Comparison of ENCODE assay signal across 1 cellular context in the genomic region with DNA sequence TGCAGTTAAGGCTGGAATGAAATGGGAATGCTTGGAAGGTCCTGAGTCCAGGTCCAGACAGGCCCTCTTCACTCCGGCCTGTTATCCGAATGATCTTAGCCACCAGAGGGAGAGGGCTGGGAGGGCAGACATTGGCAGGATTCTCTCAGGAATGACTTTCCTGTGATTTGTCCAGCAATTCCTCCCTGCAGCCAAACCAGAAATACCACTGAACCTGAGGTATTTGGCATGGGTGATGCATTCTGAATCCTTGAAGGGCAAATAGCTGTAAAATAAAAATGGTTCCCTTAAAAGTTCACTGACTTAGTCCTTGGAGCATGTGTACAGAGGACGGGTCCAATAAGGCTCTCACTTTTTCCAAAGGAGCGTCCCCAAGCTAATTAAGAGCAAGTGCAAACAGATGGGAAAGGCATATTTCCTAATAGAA.
TF ChIP-seq lines count a peak whose summit lies in the region.

No MANE protein-coding gene starts in this region.

TF ChIP-seq in SK-N-SH, 30 proteins besides CTCF, POLR2A, EP300 and RAD21 (continued from another document):
- TF ChIP-seq, protein P1, sequence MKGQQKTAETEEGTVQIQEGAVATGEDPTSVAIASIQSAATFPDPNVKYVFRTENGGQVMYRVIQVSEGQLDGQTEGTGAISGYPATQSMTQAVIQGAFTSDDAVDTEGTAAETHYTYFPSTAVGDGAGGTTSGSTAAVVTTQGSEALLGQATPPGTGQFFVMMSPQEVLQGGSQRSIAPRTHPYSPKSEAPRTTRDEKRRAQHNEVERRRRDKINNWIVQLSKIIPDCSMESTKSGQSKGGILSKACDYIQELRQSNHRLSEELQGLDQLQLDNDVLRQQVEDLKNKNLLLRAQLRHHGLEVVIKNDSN (IDR thresholded peaks at IDR 0.05; ENCODE audit: borderline replicate concordance, low read depth), result no peak
- TF ChIP-seq, protein P2, sequence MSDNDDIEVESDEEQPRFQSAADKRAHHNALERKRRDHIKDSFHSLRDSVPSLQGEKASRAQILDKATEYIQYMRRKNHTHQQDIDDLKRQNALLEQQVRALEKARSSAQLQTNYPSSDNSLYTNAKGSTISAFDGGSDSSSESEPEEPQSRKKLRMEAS (IDR thresholded peaks at IDR 0.05; ENCODE audit: low read depth), result 0 out of 2 replicates have a peak, but pooled peaks have one; percentile 42
- TF ChIP-seq SIN3A (IDR thresholded peaks at IDR 0.05; ENCODE audit: borderline replicate concordance, low read depth, low read length), result no peak
- TF ChIP-seq FOXJ3 (CRISPR knock-in tag; IDR thresholded peaks at IDR 0.05), result no peak
- peak; percentile 59 for TF ChIP-seq JUND (IDR thresholded peaks at IDR 0.05)
- TF ChIP-seq NRF1 (IDR thresholded peaks at IDR 0.05; ENCODE audit: low read depth, low read length), result no peak
- TF ChIP-seq CHD2 (IDR thresholded peaks at IDR 0.05; ENCODE audit: low read length, partially characterized antibody), result no peak
- TF ChIP-seq YY1 (IDR thresholded peaks at IDR 0.05; ENCODE audit: low read depth), result no peak
- TF ChIP-seq ELF1 (IDR thresholded peaks at IDR 0.05), result no peak
- TF ChIP-seq, protein P3, sequence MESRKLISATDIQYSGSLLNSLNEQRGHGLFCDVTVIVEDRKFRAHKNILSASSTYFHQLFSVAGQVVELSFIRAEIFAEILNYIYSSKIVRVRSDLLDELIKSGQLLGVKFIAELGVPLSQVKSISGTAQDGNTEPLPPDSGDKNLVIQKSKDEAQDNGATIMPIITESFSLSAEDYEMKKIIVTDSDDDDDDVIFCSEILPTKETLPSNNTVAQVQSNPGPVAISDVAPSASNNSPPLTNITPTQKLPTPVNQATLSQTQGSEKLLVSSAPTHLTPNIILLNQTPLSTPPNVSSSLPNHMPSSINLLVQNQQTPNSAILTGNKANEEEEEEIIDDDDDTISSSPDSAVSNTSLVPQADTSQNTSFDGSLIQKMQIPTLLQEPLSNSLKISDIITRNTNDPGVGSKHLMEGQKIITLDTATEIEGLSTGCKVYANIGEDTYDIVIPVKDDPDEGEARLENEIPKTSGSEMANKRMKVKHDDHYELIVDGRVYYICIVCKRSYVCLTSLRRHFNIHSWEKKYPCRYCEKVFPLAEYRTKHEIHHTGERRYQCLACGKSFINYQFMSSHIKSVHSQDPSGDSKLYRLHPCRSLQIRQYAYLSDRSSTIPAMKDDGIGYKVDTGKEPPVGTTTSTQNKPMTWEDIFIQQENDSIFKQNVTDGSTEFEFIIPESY (IDR thresholded peaks at IDR 0.05; ENCODE audit: borderline replicate concordance, low read depth), result peak; percentile 42; the same call in 1 of the 2 replicates
- TF ChIP-seq, protein P4, sequence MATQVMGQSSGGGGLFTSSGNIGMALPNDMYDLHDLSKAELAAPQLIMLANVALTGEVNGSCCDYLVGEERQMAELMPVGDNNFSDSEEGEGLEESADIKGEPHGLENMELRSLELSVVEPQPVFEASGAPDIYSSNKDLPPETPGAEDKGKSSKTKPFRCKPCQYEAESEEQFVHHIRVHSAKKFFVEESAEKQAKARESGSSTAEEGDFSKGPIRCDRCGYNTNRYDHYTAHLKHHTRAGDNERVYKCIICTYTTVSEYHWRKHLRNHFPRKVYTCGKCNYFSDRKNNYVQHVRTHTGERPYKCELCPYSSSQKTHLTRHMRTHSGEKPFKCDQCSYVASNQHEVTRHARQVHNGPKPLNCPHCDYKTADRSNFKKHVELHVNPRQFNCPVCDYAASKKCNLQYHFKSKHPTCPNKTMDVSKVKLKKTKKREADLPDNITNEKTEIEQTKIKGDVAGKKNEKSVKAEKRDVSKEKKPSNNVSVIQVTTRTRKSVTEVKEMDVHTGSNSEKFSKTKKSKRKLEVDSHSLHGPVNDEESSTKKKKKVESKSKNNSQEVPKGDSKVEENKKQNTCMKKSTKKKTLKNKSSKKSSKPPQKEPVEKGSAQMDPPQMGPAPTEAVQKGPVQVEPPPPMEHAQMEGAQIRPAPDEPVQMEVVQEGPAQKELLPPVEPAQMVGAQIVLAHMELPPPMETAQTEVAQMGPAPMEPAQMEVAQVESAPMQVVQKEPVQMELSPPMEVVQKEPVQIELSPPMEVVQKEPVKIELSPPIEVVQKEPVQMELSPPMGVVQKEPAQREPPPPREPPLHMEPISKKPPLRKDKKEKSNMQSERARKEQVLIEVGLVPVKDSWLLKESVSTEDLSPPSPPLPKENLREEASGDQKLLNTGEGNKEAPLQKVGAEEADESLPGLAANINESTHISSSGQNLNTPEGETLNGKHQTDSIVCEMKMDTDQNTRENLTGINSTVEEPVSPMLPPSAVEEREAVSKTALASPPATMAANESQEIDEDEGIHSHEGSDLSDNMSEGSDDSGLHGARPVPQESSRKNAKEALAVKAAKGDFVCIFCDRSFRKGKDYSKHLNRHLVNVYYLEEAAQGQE (IDR thresholded peaks at IDR 0.05; ENCODE audit: low read depth, low read length), result no peak; the same call in 1 of the 2 replicates
- no peak for TF ChIP-seq GABPA (IDR thresholded peaks at IDR 0.05; ENCODE audit: low read depth)
- TF ChIP-seq, protein P5, sequence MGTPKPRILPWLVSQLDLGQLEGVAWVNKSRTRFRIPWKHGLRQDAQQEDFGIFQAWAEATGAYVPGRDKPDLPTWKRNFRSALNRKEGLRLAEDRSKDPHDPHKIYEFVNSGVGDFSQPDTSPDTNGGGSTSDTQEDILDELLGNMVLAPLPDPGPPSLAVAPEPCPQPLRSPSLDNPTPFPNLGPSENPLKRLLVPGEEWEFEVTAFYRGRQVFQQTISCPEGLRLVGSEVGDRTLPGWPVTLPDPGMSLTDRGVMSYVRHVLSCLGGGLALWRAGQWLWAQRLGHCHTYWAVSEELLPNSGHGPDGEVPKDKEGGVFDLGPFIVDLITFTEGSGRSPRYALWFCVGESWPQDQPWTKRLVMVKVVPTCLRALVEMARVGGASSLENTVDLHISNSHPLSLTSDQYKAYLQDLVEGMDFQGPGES (IDR thresholded peaks at IDR 0.05; ENCODE audit: low read depth, low read length), result no peak
- TF ChIP-seq EZH2phosphoT487 (IDR thresholded peaks at IDR 0.05; ENCODE audit: borderline replicate concordance, low read depth), result no peak
- peak; percentile 62; the same call in 1 of the 2 replicates for TF ChIP-seq POLR2AphosphoS5 (IDR thresholded peaks at IDR 0.05; ENCODE audit: low read depth, low read length)
- TF ChIP-seq TAF1 (IDR thresholded peaks at IDR 0.05; ENCODE audit: borderline replicate concordance, low read depth, low read length), result no peak
- TF ChIP-seq, protein P6, sequence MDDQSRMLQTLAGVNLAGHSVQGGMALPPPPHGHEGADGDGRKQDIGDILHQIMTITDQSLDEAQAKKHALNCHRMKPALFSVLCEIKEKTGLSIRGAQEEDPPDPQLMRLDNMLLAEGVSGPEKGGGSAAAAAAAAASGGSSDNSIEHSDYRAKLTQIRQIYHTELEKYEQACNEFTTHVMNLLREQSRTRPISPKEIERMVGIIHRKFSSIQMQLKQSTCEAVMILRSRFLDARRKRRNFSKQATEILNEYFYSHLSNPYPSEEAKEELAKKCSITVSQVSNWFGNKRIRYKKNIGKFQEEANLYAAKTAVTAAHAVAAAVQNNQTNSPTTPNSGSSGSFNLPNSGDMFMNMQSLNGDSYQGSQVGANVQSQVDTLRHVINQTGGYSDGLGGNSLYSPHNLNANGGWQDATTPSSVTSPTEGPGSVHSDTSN (IDR thresholded peaks at IDR 0.05), result peak; percentile 61
- no peak for TF ChIP-seq RFX5 (IDR thresholded peaks at IDR 0.05; ENCODE audit: low read length)
- TF ChIP-seq RXRA (IDR thresholded peaks at IDR 0.05; ENCODE audit: borderline replicate concordance, low read depth), result peak; percentile 18; the same call in 1 of the 2 replicates
- peak; percentile 38; the same call in 1 of the 2 replicates for TF ChIP-seq FOSL2 (IDR thresholded peaks at IDR 0.05; ENCODE audit: borderline replicate concordance, low read depth)
- TF ChIP-seq TEAD4 (IDR thresholded peaks at IDR 0.05; ENCODE audit: borderline replicate concordance, insufficient read depth), result peak; percentile 72; the same call in 1 of the 2 replicates
- TF ChIP-seq RCOR1 (IDR thresholded peaks at IDR 0.05; ENCODE audit: low read length), result no peak
- no peak for TF ChIP-seq SMC3 (IDR thresholded peaks at IDR 0.05; ENCODE audit: low read depth, low read length)
- no peak for TF ChIP-seq MXI1 (IDR thresholded peaks at IDR 0.05; ENCODE audit: low read depth, low read length)
- TF ChIP-seq FOXM1 (IDR thresholded peaks at IDR 0.05; ENCODE audit: low read depth), result 0 out of 2 replicates have a peak, but pooled peaks have one; percentile 46
- TF ChIP-seq GATA2 (CRISPR knock-in tag; IDR thresholded peaks at IDR 0.05), result no peak
- TF ChIP-seq TCF12 (IDR thresholded peaks at IDR 0.05), result peak; percentile 67
- TF ChIP-seq NFIC (IDR thresholded peaks at IDR 0.05; ENCODE audit: borderline replicate concordance), result peak; percentile 93
- TF ChIP-seq, protein P7, sequence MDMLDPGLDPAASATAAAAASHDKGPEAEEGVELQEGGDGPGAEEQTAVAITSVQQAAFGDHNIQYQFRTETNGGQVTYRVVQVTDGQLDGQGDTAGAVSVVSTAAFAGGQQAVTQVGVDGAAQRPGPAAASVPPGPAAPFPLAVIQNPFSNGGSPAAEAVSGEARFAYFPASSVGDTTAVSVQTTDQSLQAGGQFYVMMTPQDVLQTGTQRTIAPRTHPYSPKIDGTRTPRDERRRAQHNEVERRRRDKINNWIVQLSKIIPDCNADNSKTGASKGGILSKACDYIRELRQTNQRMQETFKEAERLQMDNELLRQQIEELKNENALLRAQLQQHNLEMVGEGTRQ (IDR thresholded peaks at IDR 0.05; ENCODE audit: borderline replicate concordance, low read depth, low read length), result no peak
TF ChIP-seq in SK-N-SH: peak in this region for 12.
